17 cellular contexts compared by ENCODE assay signal in the genomic region with DNA sequence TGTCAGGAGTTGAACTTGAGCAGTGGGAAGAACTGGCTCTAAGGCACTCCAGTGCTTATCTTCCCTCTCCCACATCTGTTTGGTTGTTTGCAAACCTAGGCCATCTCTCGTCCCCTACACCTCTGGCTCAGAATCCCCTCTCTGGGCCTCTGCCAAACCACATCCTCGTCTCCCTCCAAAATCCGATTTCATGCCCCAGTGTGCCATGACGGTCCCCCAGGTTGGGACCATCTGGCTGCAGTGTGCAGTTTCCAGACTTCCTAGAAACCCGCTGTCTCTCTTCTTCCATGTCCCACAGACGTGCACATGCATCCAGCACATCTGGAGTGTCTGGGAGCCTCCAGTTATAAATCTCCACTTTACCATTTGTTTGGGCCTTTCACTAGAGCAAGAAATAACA.
DNase-seq lines count a peak whose midpoint lies in the region; ATAC-seq and TF ChIP-seq lines count a peak whose summit lies in the region.
"Had no signal": no experiment of that assay in that cellular context is flagged by ENCODE, and none has a peak within 500 bp of the region (broad histone marks: within the 10 kb centered on the region; RNA-seq: fewer than 3 reads in every experiment).

No MANE protein-coding gene starts in this region.

- no peaks in the 10 kb centered on the region for H3K9me3 Mint-ChIP-seq in activated naive CD8-positive, alpha-beta T cell treated with anti-CD3 and anti-CD28 coated beads for 36 hours
- H3K9me3 Mint-ChIP-seq in activated naive CD8-positive, alpha-beta T cell treated with anti-CD3 and anti-CD28 coated beads, Interleukin-2, amount 50 U/mL, for 24 hours, result no peaks in the 10 kb centered on the region
- H3K9me3 Mint-ChIP-seq in endodermal cell, result no peaks in the 10 kb centered on the region
- H3K9me3 Mint-ChIP-seq: H9 had no signal

- no peak overlapping the region for H2AK5ac ChIP-seq in neuronal stem cell (ENCODE audit: low read depth, low read length)

- no peaks in the 10 kb centered on the region for H3K4me1 Mint-ChIP-seq in activated naive CD8-positive, alpha-beta T cell treated with anti-CD3 and anti-CD28 coated beads for 36 hours
- H3K4me1 Mint-ChIP-seq in activated naive CD8-positive, alpha-beta T cell treated with anti-CD3 and anti-CD28 coated beads, Interleukin-2, amount 50 U/mL, for 24 hours, result no peaks in the 10 kb centered on the region
- peaks cover 6% of the 10 kb centered on the region for H3K4me1 Mint-ChIP-seq in endodermal cell
- H3K4me1 Mint-ChIP-seq: CD14-positive monocyte; CD4-positive, alpha-beta memory T cell; H9 had no signal

- TF ChIP-seq CTCF in endodermal cell (conservative IDR thresholded peaks at IDR 0.05), result no peak

- H3K23ac ChIP-seq in neuronal stem cell (ENCODE audit: low read depth, low read length, poor library complexity), result no peak overlapping the region

- no peak overlapping the region for H3K9ac ChIP-seq in endodermal cell (ENCODE audit: extremely low read depth, low read length, poor library complexity, severe bottlenecking)
- H3K9ac ChIP-seq in neuronal stem cell (ENCODE audit: low read depth, low read length, poor library complexity), result no peak overlapping the region
- H3K9ac ChIP-seq: BLaER1 had no signal

- peak overlapping the region; percentile 22 for H3K27ac Mint-ChIP-seq in activated naive CD8-positive, alpha-beta T cell treated with anti-CD3 and anti-CD28 coated beads for 36 hours
- H3K27ac Mint-ChIP-seq in activated naive CD8-positive, alpha-beta T cell treated with anti-CD3 and anti-CD28 coated beads, Interleukin-2, amount 50 U/mL, for 24 hours, result no peak overlapping the region
- H3K27ac Mint-ChIP-seq in endodermal cell, result no peak overlapping the region
- H3K27ac Mint-ChIP-seq: CD14-positive monocyte, H9 had no signal

- no peak overlapping the region for H2AFZ ChIP-seq in neuronal stem cell (ENCODE audit: low read length)

- no peaks in the 10 kb centered on the region for H3K27me3 ChIP-seq in endodermal cell (ENCODE audit: control insufficient read depth, insufficient read depth, low read length, poor library complexity, severe bottlenecking)
- H3K27me3 ChIP-seq in neuronal stem cell (ENCODE audit: control insufficient read depth in 3 of 3, insufficient read depth in 3 of 3, low read depth in 1 of 3, low read length in 3 of 3), result no peaks in the 10 kb centered on the region
- H3K27me3 ChIP-seq: BLaER1 had no signal

- H3K4me2 ChIP-seq in neuronal stem cell (ENCODE audit: insufficient read depth, low read length, poor library complexity, severe bottlenecking), result no peak overlapping the region
- H3K4me2 ChIP-seq: BLaER1 had no signal

- no peak overlapping the region for H4K8ac ChIP-seq in neuronal stem cell (ENCODE audit: low read depth, low read length)

- H3K36me3 Mint-ChIP-seq in activated naive CD8-positive, alpha-beta T cell treated with anti-CD3 and anti-CD28 coated beads for 36 hours, result no peaks in the 10 kb centered on the region
- H3K36me3 Mint-ChIP-seq in activated naive CD8-positive, alpha-beta T cell treated with anti-CD3 and anti-CD28 coated beads, Interleukin-2, amount 50 U/mL, for 24 hours (ENCODE audit: low read depth), result no peaks in the 10 kb centered on the region
- no peaks in the 10 kb centered on the region for H3K36me3 Mint-ChIP-seq in endodermal cell (ENCODE audit: low read depth)
- H3K36me3 Mint-ChIP-seq: CD14-positive monocyte; CD4-positive, alpha-beta memory T cell had no signal

- H3K4me3 ChIP-seq in endodermal cell (ENCODE audit: low read length), result no peak overlapping the region
- H3K4me3 ChIP-seq in neuronal stem cell (ENCODE audit: low read length in 2 of 2), result no peak overlapping the region
- H3K4me3 ChIP-seq: BLaER1, GM12878 had no signal

- H2BK120ac ChIP-seq in neuronal stem cell (ENCODE audit: low read depth, low read length), result no peak overlapping the region

- H3K9me3 ChIP-seq in endodermal cell (ENCODE audit: control insufficient read depth, low read length) (no peaks in the 10 kb centered on the region), neuronal stem cell (replicated peaks in 1 of 2; ENCODE audit: control insufficient read depth in 2 of 2, insufficient read depth in 1 of 2, low read depth in 1 of 2, low read length in 2 of 2) (no peaks in the 10 kb centered on the region)
- H3K9me3 ChIP-seq: BLaER1 had no signal

- no peaks in the 10 kb centered on the region for H3K36me3 ChIP-seq in endodermal cell (ENCODE audit: control insufficient read depth, insufficient read depth, low read length)
- H3K36me3 ChIP-seq in neuronal stem cell (replicated peaks in 1 of 2; ENCODE audit: control insufficient read depth in 2 of 2, insufficient read depth in 2 of 2, low read length in 2 of 2), result no peaks in the 10 kb centered on the region
- H3K36me3 ChIP-seq: BLaER1 had no signal

- no peaks in the 10 kb centered on the region for H3K79me1 ChIP-seq in neuronal stem cell (ENCODE audit: low read depth, low read length)

- no peak overlapping the region for H3K4me3 Mint-ChIP-seq in activated naive CD8-positive, alpha-beta T cell treated with anti-CD3 and anti-CD28 coated beads for 36 hours
- no peak overlapping the region for H3K4me3 Mint-ChIP-seq in activated naive CD8-positive, alpha-beta T cell treated with anti-CD3 and anti-CD28 coated beads, Interleukin-2, amount 50 U/mL, for 24 hours
- no peak overlapping the region for H3K4me3 Mint-ChIP-seq in endodermal cell
- H3K4me3 Mint-ChIP-seq: CD14-positive monocyte; CD4-positive, alpha-beta memory T cell; H9 had no signal

- H3K27ac ChIP-seq in endodermal cell (ENCODE audit: low read depth, low read length) (no peak overlapping the region), neuronal stem cell (replicated peaks; ENCODE audit: low read length) (no peak overlapping the region)
- H3K27ac ChIP-seq: BLaER1 had no signal

- no peak for ATAC-seq in activated naive CD8-positive, alpha-beta T cell treated with anti-CD3 and anti-CD28 coated beads, Interleukin-2, amount 50 U/mL, for 24 hours
- no peak for ATAC-seq in GM18868 (IDR thresholded peaks at IDR 0.05; ENCODE audit: unreplicated experiment)
- ATAC-seq: GM12878 had no signal

- H2BK15ac ChIP-seq in neuronal stem cell (ENCODE audit: low read length), result no peak overlapping the region

- H4K91ac ChIP-seq in neuronal stem cell (ENCODE audit: low read depth, low read length, poor library complexity), result no peak overlapping the region

- no peak overlapping the region for H2BK5ac ChIP-seq in neuronal stem cell (ENCODE audit: low read length)

- H3K4ac ChIP-seq in neuronal stem cell (ENCODE audit: low read length), result no peak overlapping the region

- no peak for DNase-seq in activated naive CD8-positive, alpha-beta T cell treated with anti-CD3 and anti-CD28 coated beads for 36 hours
- no peak for DNase-seq in activated naive CD8-positive, alpha-beta T cell treated with anti-CD3 and anti-CD28 coated beads, Interleukin-2, amount 50 U/mL, for 24 hours
- DNase-seq in endodermal cell (peak; percentile 13), neuronal stem cell (ENCODE audit: low spot score) (no peak), NCI-H1048 (lab: John Stamatoyannopoulos, UW) (no peak)
- DNase-seq in activated CD4-positive, alpha-beta T cell treated with anti-CD3 and anti-CD28 coated beads, Interleukin-2, amount 50 U/mL, for 4 hours, result no peak
- DNase-seq: 8988T; CD4-positive, alpha-beta memory T cell; DMS53; DND-41; EL; H9; IMR-90 had no signal

- H3K18ac ChIP-seq in neuronal stem cell (ENCODE audit: low read length), result peak overlapping the region; percentile 35

- H3K27me3 Mint-ChIP-seq in activated naive CD8-positive, alpha-beta T cell treated with anti-CD3 and anti-CD28 coated beads for 36 hours, result no peaks in the 10 kb centered on the region
- H3K27me3 Mint-ChIP-seq in activated naive CD8-positive, alpha-beta T cell treated with anti-CD3 and anti-CD28 coated beads, Interleukin-2, amount 50 U/mL, for 24 hours, result no peaks in the 10 kb centered on the region
- peaks cover 2% of the 10 kb centered on the region for H3K27me3 Mint-ChIP-seq in endodermal cell (ENCODE audit: insufficient read depth)
- H3K27me3 Mint-ChIP-seq: CD4-positive, alpha-beta memory T cell had no signal

- H2BK12ac ChIP-seq in neuronal stem cell (ENCODE audit: low read length), result no peak overlapping the region

- H3K14ac ChIP-seq in neuronal stem cell (ENCODE audit: low read length), result no peak overlapping the region

- H3K4me1 ChIP-seq in endodermal cell (ENCODE audit: control insufficient read depth, insufficient read depth, low read length) (peaks cover 5% of the 10 kb centered on the region), neuronal stem cell (ENCODE audit: control insufficient read depth in 2 of 2, insufficient read depth in 1 of 2, low read depth in 1 of 2, low read length in 2 of 2) (no peaks in the 10 kb centered on the region)
- H3K4me1 ChIP-seq: BLaER1 had no signal

- WGBS in endodermal cell (ENCODE audit: insufficient coverage in 1 of 2, insufficient read length in 1 of 2), 2 experiments, result 90 to 92% methylated on average over 5 to 6 of the region's 6 CpGs
- no CpG with 5 or more reads among the region's 6 CpGs for WGBS in neuronal stem cell (ENCODE audit: extremely low coverage in 2 of 2, insufficient read length in 2 of 2, insufficient replicate concordance in 1 of 2), 2 donors
